ENCODE assay signal across 14 cellular contexts in the genomic region with DNA sequence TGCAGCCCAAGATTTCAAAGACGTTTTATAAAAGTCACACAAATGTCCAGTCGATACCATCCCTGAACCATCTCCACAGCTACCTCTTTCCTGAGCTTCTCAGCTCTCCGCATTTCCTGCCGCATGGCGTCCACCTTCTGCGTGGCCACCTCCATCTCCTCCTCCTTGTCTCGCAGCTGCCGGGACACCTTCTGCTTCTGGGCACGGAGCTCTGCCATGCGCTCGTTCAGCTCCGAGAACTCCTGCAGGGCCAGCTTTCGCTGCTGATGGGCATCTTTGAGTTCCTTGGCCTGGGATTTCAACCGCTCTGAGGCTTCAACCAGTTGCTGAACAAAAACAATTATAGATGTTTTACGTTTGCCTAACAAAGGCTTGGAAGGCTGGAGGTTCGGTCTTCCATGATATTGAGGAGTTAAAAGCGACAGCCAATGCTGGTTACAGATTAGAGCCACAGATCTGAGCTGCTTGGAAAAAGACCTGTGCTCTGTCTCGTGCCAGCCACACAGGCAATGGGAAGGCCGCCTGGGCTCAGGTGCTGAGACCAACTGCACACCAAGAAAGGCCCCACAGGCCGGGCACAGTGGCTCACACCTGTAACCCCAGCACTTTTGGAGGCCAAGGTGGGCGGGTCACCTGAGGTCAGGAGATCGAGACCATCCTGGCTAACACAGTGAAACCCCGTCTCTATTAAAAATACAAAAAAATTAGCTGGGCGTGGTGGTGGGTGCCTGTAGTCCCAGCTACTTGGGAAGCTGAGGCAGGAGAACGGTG. TPM values are rescaled to one million over a fixed set of nuclear protein-coding genes. Genes with fewer than 3 reads are reported as not detected.
DNase-seq lines count a peak whose midpoint lies in the region; ATAC-seq and TF ChIP-seq lines count a peak whose summit lies in the region.
"Had no signal": no experiment of that assay in that cellular context is flagged by ENCODE, and none has a peak within 500 bp of the region (broad histone marks: within the 10 kb centered on the region; RNA-seq: fewer than 3 reads in every experiment).

No MANE protein-coding gene starts in this region.

- H2BK15ac ChIP-seq in neuronal stem cell (ENCODE audit: low read length) = no peak overlapping the region

- no peak overlapping the region for H3K4me3 Mint-ChIP-seq in CD14-positive monocyte
- H3K4me3 Mint-ChIP-seq in endodermal cell = no peak overlapping the region
- H3K4me3 Mint-ChIP-seq: B cell; CD4-positive, alpha-beta memory T cell had no signal

- H3K36me3 ChIP-seq in OCI-LY3 (replicated peaks; ENCODE audit: low read depth, low read length) (no peaks in the 10 kb centered on the region), endodermal cell (ENCODE audit: control insufficient read depth, insufficient read depth, low read length) (peaks cover 88% of the 10 kb centered on the region), neuronal stem cell (replicated peaks in 1 of 2; ENCODE audit: control insufficient read depth in 2 of 2, insufficient read depth in 2 of 2, low read length in 2 of 2) (peaks cover 44 to 91% of the 10 kb centered on the region in 2 donors)

- no peak overlapping the region for H3K4me3 ChIP-seq in OCI-LY3 (ENCODE audit: low read length)
- H3K4me3 ChIP-seq in endodermal cell (ENCODE audit: low read length) = no peak overlapping the region
- H3K4me3 ChIP-seq in neuronal stem cell (ENCODE audit: low read length in 2 of 2) = no peak overlapping the region

- H3K4me1 ChIP-seq in OCI-LY3 (ENCODE audit: low read length) (peaks cover 15% of the 10 kb centered on the region), endodermal cell (ENCODE audit: control insufficient read depth, insufficient read depth, low read length) (no peaks in the 10 kb centered on the region), neuronal stem cell (ENCODE audit: control insufficient read depth in 2 of 2, insufficient read depth in 1 of 2, low read depth in 1 of 2, low read length in 2 of 2) (no peaks in the 10 kb centered on the region)

- no peak overlapping the region for H2AK5ac ChIP-seq in neuronal stem cell (ENCODE audit: low read depth, low read length)

- H3K27me3 Mint-ChIP-seq in CD14-positive monocyte (ENCODE audit: low read depth in 3 of 3) (peaks cover 0 to 3% (median 2%) of the 10 kb centered on the region in 3 donors), endodermal cell (ENCODE audit: insufficient read depth) (no peaks in the 10 kb centered on the region)
- H3K27me3 Mint-ChIP-seq: B cell had no signal

- H3K23ac ChIP-seq in neuronal stem cell (ENCODE audit: low read depth, low read length, poor library complexity) = peak overlapping the region; percentile 70

- H4K8ac ChIP-seq in neuronal stem cell (ENCODE audit: low read depth, low read length) = no peak overlapping the region

- H2BK12ac ChIP-seq in neuronal stem cell (ENCODE audit: low read length) = no peak overlapping the region

- H2BK120ac ChIP-seq in neuronal stem cell (ENCODE audit: low read depth, low read length) = no peak overlapping the region

- TF ChIP-seq CTCF in CD14-positive monocyte (IDR thresholded peaks at IDR 0.05) (no peak), OCI-LY3 (IDR thresholded peaks at IDR 0.05; ENCODE audit: low read depth, low read length) (peak; percentile 4; the same call in 1 of the 2 replicates), endodermal cell (conservative IDR thresholded peaks at IDR 0.05) (no peak)

- intact Hi-C loops in CD14-positive monocyte (cut with micrococcal nuclease) = no loop called here

- no peak overlapping the region for H3K4ac ChIP-seq in neuronal stem cell (ENCODE audit: low read length)

- H3K27ac Mint-ChIP-seq in CD14-positive monocyte (no peak overlapping the region), endodermal cell (peak overlapping the region; percentile 6)

- H3K9me3 ChIP-seq in OCI-LY3 (ENCODE audit: insufficient read depth, low read length) (no peaks in the 10 kb centered on the region), endodermal cell (ENCODE audit: control insufficient read depth, low read length) (no peaks in the 10 kb centered on the region), neuronal stem cell (replicated peaks in 1 of 2; ENCODE audit: control insufficient read depth in 2 of 2, insufficient read depth in 1 of 2, low read depth in 1 of 2, low read length in 2 of 2) (no peaks in the 10 kb centered on the region)

- no peak overlapping the region for H4K91ac ChIP-seq in neuronal stem cell (ENCODE audit: low read depth, low read length, poor library complexity)

- H2BK5ac ChIP-seq in neuronal stem cell (ENCODE audit: low read length) = no peak overlapping the region

- H3K4me2 ChIP-seq in OCI-LY3 (ENCODE audit: low read length) (no peak overlapping the region), neuronal stem cell (ENCODE audit: insufficient read depth, low read length, poor library complexity, severe bottlenecking) (no peak overlapping the region)

- WGBS in endodermal cell (ENCODE audit: insufficient coverage in 1 of 2, insufficient read length in 1 of 2), 2 experiments = 91 to 95% methylated on average over 24 to 25 of the region's 25 CpGs
- no CpG with 5 or more reads among the region's 25 CpGs for WGBS in neuronal stem cell (ENCODE audit: extremely low coverage in 2 of 2, insufficient read length in 2 of 2, insufficient replicate concordance in 1 of 2), 2 donors

- H3K79me1 ChIP-seq in neuronal stem cell (ENCODE audit: low read depth, low read length) = peaks cover 3% of the 10 kb centered on the region

- ATAC-seq in GM21619 (IDR thresholded peaks at IDR 0.05; ENCODE audit: unreplicated experiment) (no peak), HG03571 (IDR thresholded peaks at IDR 0.05; ENCODE audit: unreplicated experiment) (no peak)

- H4K20me1 ChIP-seq in OCI-LY3 (ENCODE audit: insufficient read depth, low read length) = no peaks in the 10 kb centered on the region

- H3K18ac ChIP-seq in neuronal stem cell (ENCODE audit: low read length) = no peak overlapping the region

- no peak overlapping the region for H3K9ac ChIP-seq in OCI-LY3 (ENCODE audit: low read length)
- no peak overlapping the region for H3K9ac ChIP-seq in endodermal cell (ENCODE audit: extremely low read depth, low read length, poor library complexity, severe bottlenecking)
- no peak overlapping the region for H3K9ac ChIP-seq in neuronal stem cell (ENCODE audit: low read depth, low read length, poor library complexity)

- H3K9me3 Mint-ChIP-seq in CD14-positive monocyte (peaks cover 0 to 5% (median 0%) of the 10 kb centered on the region in 7 donors), endodermal cell (no peaks in the 10 kb centered on the region)
- H3K9me3 Mint-ChIP-seq: CD4-positive, alpha-beta memory T cell had no signal

- H3K79me2 ChIP-seq in OCI-LY3 (ENCODE audit: low read length) = no peaks in the 10 kb centered on the region

- H3K4me1 Mint-ChIP-seq in CD14-positive monocyte (peaks cover 13% of the 10 kb centered on the region), endodermal cell (peaks cover 15% of the 10 kb centered on the region)
- H3K4me1 Mint-ChIP-seq: B cell; CD4-positive, alpha-beta memory T cell had no signal

- H3K27me3 ChIP-seq in OCI-LY3 (ENCODE audit: low read depth, low read length) (no peaks in the 10 kb centered on the region), endodermal cell (ENCODE audit: control insufficient read depth, insufficient read depth, low read length, poor library complexity, severe bottlenecking) (no peaks in the 10 kb centered on the region), neuronal stem cell (ENCODE audit: control insufficient read depth in 3 of 3, insufficient read depth in 3 of 3, low read depth in 1 of 3, low read length in 3 of 3) (no peaks in the 10 kb centered on the region)

- DNase-seq in CD14-positive monocyte (ENCODE audit: low spot score) (peak; percentile 1), endodermal cell (no peak), neuronal stem cell (ENCODE audit: low spot score) (no peak)
- no peak for DNase-seq in effector CD4-positive, alpha-beta T cell
- DNase-seq in activated CD4-positive, alpha-beta T cell treated with anti-CD3 and anti-CD28 coated beads for 4 hours = no peak
- DNase-seq: CD4-positive, alpha-beta memory T cell; DMS153; EL; GDM1 had no signal

- no peak overlapping the region for H3K27ac ChIP-seq in OCI-LY3 (ENCODE audit: low read length)
- H3K27ac ChIP-seq in endodermal cell (ENCODE audit: low read depth, low read length) = no peak overlapping the region
- no peak overlapping the region for H3K27ac ChIP-seq in neuronal stem cell (replicated peaks; ENCODE audit: low read length)

- H2AFZ ChIP-seq in OCI-LY3 (ENCODE audit: low read depth, low read length) (no peak overlapping the region), neuronal stem cell (ENCODE audit: low read length) (no peak overlapping the region)

- peaks cover 68 to 86% of the 10 kb centered on the region in 2 donors for H3K36me3 Mint-ChIP-seq in CD14-positive monocyte
- H3K36me3 Mint-ChIP-seq in endodermal cell (ENCODE audit: low read depth) = peaks cover 78% of the 10 kb centered on the region

- no peak overlapping the region for H3K14ac ChIP-seq in neuronal stem cell (ENCODE audit: low read length)

RNA-seq across cellular contexts. Expression of a gene that starts 49.6 kb away (rescaled TPM):
- polyA plus RNA-seq in CD14-positive monocyte = not detected
- 1 to 10 TPM; 1.9 to 3.2 TPM for total RNA-seq in endodermal cell
- 1.6 TPM for polyA plus RNA-seq in endodermal cell (2013, experiment 1 of 2)
- polyA plus RNA-seq in endodermal cell (2013, experiment 2 of 2) = 0.62 TPM
- polyA plus RNA-seq in neuronal stem cell (2013, experiment 1 of 2) = 0.46 TPM
- 0.28 TPM for polyA plus RNA-seq in neuronal stem cell (2013, experiment 2 of 2)
- total RNA-seq: H4 had no signal
